ENCODE assay signal across 3 cellular contexts in the genomic region with DNA sequence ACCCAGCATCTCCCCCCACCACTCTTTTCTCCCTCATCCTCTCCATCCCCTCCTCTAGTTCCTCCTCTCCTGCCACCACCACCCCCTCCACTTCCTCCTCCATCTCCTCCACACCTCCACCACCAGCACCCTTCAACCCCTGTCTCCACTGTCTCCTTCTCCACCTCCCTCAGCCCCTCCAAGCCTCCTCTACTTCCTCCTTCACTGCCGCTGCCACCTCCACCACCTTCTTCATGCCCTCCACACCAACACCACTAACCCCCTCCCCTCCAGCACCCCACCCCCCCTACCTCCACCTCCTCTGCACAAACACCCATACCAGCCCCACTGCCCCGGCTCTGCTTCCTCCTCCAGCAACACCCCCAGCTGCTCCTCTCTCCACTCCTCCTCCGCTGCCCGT.
TF ChIP-seq lines count a peak whose summit lies in the region.

No MANE protein-coding gene starts in this region.

TF ChIP-seq in HEK293, 187 proteins besides CTCF, POLR2A, EP300 and RAD21:
- TF ChIP-seq ZXDB (tag by site-specific recombination; IDR thresholded peaks at IDR 0.05) (no peak), EGR2 (tag by site-specific recombination; IDR thresholded peaks at IDR 0.05; ENCODE audit: low read depth) (peak; percentile 55), ZNF596 (tag by site-specific recombination; IDR thresholded peaks at IDR 0.05) (no peak), ZBTB10 (tag by site-specific recombination; IDR thresholded peaks at IDR 0.05) (no peak), ZNF18 (tag by site-specific recombination; IDR thresholded peaks at IDR 0.05) (no peak), ZNF561 (tag by site-specific recombination; IDR thresholded peaks at IDR 0.05; ENCODE audit: borderline replicate concordance) (no peak), PRDM1 (tag by site-specific recombination; IDR thresholded peaks at IDR 0.05) (no peak), ZBTB1 (tag by site-specific recombination; IDR thresholded peaks at IDR 0.05) (no peak), ZFHX2 (tag by site-specific recombination; conservative IDR thresholded peaks at IDR 0.05) (peak; percentile 41; the same call in 1 of the 2 replicates), ZNF221 (tag by site-specific recombination; IDR thresholded peaks at IDR 0.05; ENCODE audit: borderline replicate concordance) (no peak), ZNF394 (tag by site-specific recombination; IDR thresholded peaks at IDR 0.05; ENCODE audit: borderline replicate concordance) (no peak)

TF ChIP-seq in K562, 482 proteins besides CTCF, POLR2A, EP300 and RAD21:
- TF ChIP-seq SPI1 (IDR thresholded peaks at IDR 0.05; ENCODE audit: borderline replicate concordance, low read depth, low read length): 0 out of 2 replicates have a peak, but pooled peaks have one; percentile 3
- 0 out of 2 replicates have a peak, but pooled peaks have one; percentile 14 for TF ChIP-seq OTX1 (CRISPR knock-in tag; IDR thresholded peaks at IDR 0.05)
- TF ChIP-seq PCBP2 (IDR thresholded peaks at IDR 0.05; ENCODE audit: low read depth, low read length, poor library complexity, severe bottlenecking): no peak
- 0 out of 2 replicates have a peak, but pooled peaks have one; percentile 27 for TF ChIP-seq ELF4 (CRISPR knock-in tag; IDR thresholded peaks at IDR 0.05)
- TF ChIP-seq, protein P1, sequence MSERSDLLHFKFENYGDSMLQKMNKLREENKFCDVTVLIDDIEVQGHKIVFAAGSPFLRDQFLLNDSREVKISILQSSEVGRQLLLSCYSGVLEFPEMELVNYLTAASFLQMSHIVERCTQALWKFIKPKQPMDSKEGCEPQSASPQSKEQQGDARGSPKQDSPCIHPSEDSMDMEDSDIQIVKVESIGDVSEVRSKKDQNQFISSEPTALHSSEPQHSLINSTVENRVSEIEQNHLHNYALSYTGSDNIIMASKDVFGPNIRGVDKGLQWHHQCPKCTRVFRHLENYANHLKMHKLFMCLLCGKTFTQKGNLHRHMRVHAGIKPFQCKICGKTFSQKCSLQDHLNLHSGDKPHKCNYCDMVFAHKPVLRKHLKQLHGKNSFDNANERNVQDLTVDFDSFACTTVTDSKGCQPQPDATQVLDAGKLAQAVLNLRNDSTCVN (CRISPR knock-in tag; IDR thresholded peaks at IDR 0.05): 0 out of 2 replicates have a peak, but pooled peaks have one; percentile 16

TF ChIP-seq in SK-N-SH, 30 proteins besides CTCF, POLR2A, EP300 and RAD21:
- TF ChIP-seq GATA2 (CRISPR knock-in tag; IDR thresholded peaks at IDR 0.05): no peak
- TF ChIP-seq, protein P2, sequence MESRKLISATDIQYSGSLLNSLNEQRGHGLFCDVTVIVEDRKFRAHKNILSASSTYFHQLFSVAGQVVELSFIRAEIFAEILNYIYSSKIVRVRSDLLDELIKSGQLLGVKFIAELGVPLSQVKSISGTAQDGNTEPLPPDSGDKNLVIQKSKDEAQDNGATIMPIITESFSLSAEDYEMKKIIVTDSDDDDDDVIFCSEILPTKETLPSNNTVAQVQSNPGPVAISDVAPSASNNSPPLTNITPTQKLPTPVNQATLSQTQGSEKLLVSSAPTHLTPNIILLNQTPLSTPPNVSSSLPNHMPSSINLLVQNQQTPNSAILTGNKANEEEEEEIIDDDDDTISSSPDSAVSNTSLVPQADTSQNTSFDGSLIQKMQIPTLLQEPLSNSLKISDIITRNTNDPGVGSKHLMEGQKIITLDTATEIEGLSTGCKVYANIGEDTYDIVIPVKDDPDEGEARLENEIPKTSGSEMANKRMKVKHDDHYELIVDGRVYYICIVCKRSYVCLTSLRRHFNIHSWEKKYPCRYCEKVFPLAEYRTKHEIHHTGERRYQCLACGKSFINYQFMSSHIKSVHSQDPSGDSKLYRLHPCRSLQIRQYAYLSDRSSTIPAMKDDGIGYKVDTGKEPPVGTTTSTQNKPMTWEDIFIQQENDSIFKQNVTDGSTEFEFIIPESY (IDR thresholded peaks at IDR 0.05; ENCODE audit: borderline replicate concordance, low read depth): no peak
- TF ChIP-seq FOXM1 (IDR thresholded peaks at IDR 0.05; ENCODE audit: low read depth): no peak
- no peak for TF ChIP-seq CHD2 (IDR thresholded peaks at IDR 0.05; ENCODE audit: low read length, partially characterized antibody)
- no peak for TF ChIP-seq RFX5 (IDR thresholded peaks at IDR 0.05; ENCODE audit: low read length)
- no peak for TF ChIP-seq SMC3 (IDR thresholded peaks at IDR 0.05; ENCODE audit: low read depth, low read length)
- TF ChIP-seq POLR2AphosphoS5 (IDR thresholded peaks at IDR 0.05; ENCODE audit: low read depth, low read length): no peak
- TF ChIP-seq GABPA (IDR thresholded peaks at IDR 0.05; ENCODE audit: low read depth): no peak
- TF ChIP-seq YY1 (IDR thresholded peaks at IDR 0.05; ENCODE audit: low read depth): no peak
- no peak for TF ChIP-seq FOXJ3 (CRISPR knock-in tag; IDR thresholded peaks at IDR 0.05)
- no peak for TF ChIP-seq MEF2A (IDR thresholded peaks at IDR 0.05; ENCODE audit: borderline replicate concordance, low read depth)
- no peak for TF ChIP-seq NRF1 (IDR thresholded peaks at IDR 0.05; ENCODE audit: low read depth, low read length)
- no peak for TF ChIP-seq USF2 (IDR thresholded peaks at IDR 0.05; ENCODE audit: borderline replicate concordance, low read depth, low read length)
- TF ChIP-seq, protein P3, sequence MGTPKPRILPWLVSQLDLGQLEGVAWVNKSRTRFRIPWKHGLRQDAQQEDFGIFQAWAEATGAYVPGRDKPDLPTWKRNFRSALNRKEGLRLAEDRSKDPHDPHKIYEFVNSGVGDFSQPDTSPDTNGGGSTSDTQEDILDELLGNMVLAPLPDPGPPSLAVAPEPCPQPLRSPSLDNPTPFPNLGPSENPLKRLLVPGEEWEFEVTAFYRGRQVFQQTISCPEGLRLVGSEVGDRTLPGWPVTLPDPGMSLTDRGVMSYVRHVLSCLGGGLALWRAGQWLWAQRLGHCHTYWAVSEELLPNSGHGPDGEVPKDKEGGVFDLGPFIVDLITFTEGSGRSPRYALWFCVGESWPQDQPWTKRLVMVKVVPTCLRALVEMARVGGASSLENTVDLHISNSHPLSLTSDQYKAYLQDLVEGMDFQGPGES (IDR thresholded peaks at IDR 0.05; ENCODE audit: low read depth, low read length): no peak
